In the genomic region with DNA sequence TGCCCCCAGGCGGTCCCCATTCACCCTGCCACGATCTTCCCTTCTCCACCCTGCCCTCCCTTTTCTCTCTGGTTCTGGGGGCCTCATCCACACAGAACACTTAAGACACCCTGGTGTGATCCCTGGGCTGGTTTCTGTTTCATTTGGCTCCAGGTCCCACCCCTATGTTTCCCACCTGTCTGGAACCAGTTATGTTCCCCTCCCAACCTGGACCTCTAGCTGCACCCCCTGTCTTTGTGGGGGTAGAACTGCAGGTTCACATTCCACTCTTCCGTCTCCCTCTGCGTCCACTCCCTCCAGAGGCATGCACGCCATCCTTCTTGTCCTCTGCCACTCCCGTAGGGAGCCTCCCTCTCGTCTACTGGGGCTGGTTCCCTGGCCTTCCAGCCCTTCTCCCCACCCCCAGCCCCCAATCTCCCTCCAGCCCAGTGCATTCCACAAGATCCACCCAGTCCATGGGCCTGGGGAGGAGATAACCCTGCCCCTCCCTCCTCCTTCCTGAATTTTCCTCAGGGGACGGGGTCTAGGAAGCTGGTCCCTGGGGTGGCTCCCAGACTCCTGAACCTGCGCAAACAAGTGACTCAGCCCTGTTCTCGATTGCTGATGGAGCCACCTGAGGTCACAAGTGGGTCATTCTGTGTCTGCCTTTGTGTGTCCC, we compare ENCODE assay signal across 1 cellular context.
TF ChIP-seq lines count a peak whose summit lies in the region.

No MANE protein-coding gene starts in this region.

TF ChIP-seq in K562, 482 proteins besides CTCF, POLR2A, EP300 and RAD21 (continued from another document):
- TF ChIP-seq, protein P1, sequence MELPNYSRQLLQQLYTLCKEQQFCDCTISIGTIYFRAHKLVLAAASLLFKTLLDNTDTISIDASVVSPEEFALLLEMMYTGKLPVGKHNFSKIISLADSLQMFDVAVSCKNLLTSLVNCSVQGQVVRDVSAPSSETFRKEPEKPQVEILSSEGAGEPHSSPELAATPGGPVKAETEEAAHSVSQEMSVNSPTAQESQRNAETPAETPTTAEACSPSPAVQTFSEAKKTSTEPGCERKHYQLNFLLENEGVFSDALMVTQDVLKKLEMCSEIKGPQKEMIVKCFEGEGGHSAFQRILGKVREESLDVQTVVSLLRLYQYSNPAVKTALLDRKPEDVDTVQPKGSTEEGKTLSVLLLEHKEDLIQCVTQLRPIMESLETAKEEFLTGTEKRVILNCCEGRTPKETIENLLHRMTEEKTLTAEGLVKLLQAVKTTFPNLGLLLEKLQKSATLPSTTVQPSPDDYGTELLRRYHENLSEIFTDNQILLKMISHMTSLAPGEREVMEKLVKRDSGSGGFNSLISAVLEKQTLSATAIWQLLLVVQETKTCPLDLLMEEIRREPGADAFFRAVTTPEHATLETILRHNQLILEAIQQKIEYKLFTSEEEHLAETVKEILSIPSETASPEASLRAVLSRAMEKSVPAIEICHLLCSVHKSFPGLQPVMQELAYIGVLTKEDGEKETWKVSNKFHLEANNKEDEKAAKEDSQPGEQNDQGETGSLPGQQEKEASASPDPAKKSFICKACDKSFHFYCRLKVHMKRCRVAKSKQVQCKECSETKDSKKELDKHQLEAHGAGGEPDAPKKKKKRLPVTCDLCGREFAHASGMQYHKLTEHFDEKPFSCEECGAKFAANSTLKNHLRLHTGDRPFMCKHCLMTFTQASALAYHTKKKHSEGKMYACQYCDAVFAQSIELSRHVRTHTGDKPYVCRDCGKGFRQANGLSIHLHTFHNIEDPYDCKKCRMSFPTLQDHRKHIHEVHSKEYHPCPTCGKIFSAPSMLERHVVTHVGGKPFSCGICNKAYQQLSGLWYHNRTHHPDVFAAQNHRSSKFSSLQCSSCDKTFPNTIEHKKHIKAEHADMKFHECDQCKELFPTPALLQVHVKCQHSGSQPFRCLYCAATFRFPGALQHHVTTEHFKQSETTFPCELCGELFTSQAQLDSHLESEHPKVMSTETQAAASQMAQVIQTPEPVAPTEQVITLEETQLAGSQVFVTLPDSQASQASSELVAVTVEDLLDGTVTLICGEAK (IDR thresholded peaks at IDR 0.05): no peak
- TF ChIP-seq, protein P1 (CRISPR knock-in tag; IDR thresholded peaks at IDR 0.05): no peak
- no peak for TF ChIP-seq SRSF7 (optimal IDR thresholded peaks at IDR 0.05; ENCODE audit: low read depth, low read length)
- no peak for TF ChIP-seq BHLHE40 (IDR thresholded peaks at IDR 0.05; ENCODE audit: low read length)
- TF ChIP-seq CCAR2 (IDR thresholded peaks at IDR 0.05; ENCODE audit: low read depth, low read length): no peak
- no peak for TF ChIP-seq CEBPG (CRISPR knock-in tag; IDR thresholded peaks at IDR 0.05)
- no peak for TF ChIP-seq CEBPG (tag; conservative IDR thresholded peaks at IDR 0.05 in 1 of 2, IDR thresholded peaks at IDR 0.05 in 1 of 2)
- TF ChIP-seq ZC3H4 (CRISPR knock-in tag; IDR thresholded peaks at IDR 0.05; ENCODE audit: borderline replicate concordance): no peak
- no peak for TF ChIP-seq ZNF23 (CRISPR knock-in tag; IDR thresholded peaks at IDR 0.05)
- TF ChIP-seq THRA (IDR thresholded peaks at IDR 0.05): no peak
- no peak for TF ChIP-seq TCFL5 (CRISPR knock-in tag; conservative IDR thresholded peaks at IDR 0.05)
- no peak for TF ChIP-seq CLOCK (CRISPR knock-in tag; IDR thresholded peaks at IDR 0.05; ENCODE audit: borderline replicate concordance)
- no peak for TF ChIP-seq ZC3H11A (IDR thresholded peaks at IDR 0.05; ENCODE audit: low read depth, low read length)
- no peak for TF ChIP-seq TEAD1 (CRISPR knock-in tag; IDR thresholded peaks at IDR 0.05)
- no peak for TF ChIP-seq THAP12 (CRISPR knock-in tag; IDR thresholded peaks at IDR 0.05)
- TF ChIP-seq STAT5A (IDR thresholded peaks at IDR 0.05; ENCODE audit: borderline replicate concordance, low read length): no peak
